ENCODE assay signal across 2 cellular contexts in genomic region chr19:38722947-38723605, GRCh38.
A peak's percentile ranks its signal among the peaks of the same experiment; 100 is the strongest.
TF ChIP-seq lines count a peak whose summit lies in the region.

No MANE protein-coding gene starts in this region.

TF ChIP-seq in A549, 52 proteins besides CTCF, POLR2A, EP300 and RAD21:
- no peak for TF ChIP-seq ZC3H11A (IDR thresholded peaks at IDR 0.05)
- TF ChIP-seq, protein P1, sequence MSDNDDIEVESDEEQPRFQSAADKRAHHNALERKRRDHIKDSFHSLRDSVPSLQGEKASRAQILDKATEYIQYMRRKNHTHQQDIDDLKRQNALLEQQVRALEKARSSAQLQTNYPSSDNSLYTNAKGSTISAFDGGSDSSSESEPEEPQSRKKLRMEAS (IDR thresholded peaks at IDR 0.05): 0 out of 2 replicates have a peak, but pooled peaks have one; percentile 11
- TF ChIP-seq JUN (IDR thresholded peaks at IDR 0.05): peak in 1 of 2 experiments; percentile 28; a peak in 1 of 5 replicates
- TF ChIP-seq JUNB (IDR thresholded peaks at IDR 0.05): no peak
- peak; percentile 93 for TF ChIP-seq ZFP36 (IDR thresholded peaks at IDR 0.05; ENCODE audit: borderline replicate concordance, partially characterized antibody)
- TF ChIP-seq KDM1A (IDR thresholded peaks at IDR 0.05; ENCODE audit: low read depth): peak; percentile 70; the same call in 1 of the 2 replicates
- TF ChIP-seq NPAS2 (CRISPR knock-in tag; IDR thresholded peaks at IDR 0.05; ENCODE audit: borderline replicate concordance): no peak
- TF ChIP-seq CEBPB (IDR thresholded peaks at IDR 0.05): no peak
- TF ChIP-seq TFCP2L1 (CRISPR knock-in tag; IDR thresholded peaks at IDR 0.05): 0 out of 2 replicates have a peak, but pooled peaks have one; percentile 11
- TF ChIP-seq RNF2 (IDR thresholded peaks at IDR 0.05; ENCODE audit: borderline replicate concordance, low read depth): no peak

TF ChIP-seq in HepG2, 621 proteins besides CTCF, POLR2A, EP300 and RAD21 (continues in another document):
- TF ChIP-seq ZNF34 (CRISPR knock-in tag; IDR thresholded peaks at IDR 0.05; ENCODE audit: borderline replicate concordance) (no peak), NONO (IDR thresholded peaks at IDR 0.05) (no peak), NONO (CRISPR knock-in tag; conservative IDR thresholded peaks at IDR 0.05) (peak; percentile 39; the same call in 1 of the 2 replicates), POLR2G (IDR thresholded peaks at IDR 0.05; ENCODE audit: low read depth, low read length) (0 out of 2 replicates have a peak, but pooled peaks have one; percentile 13), CCDC6 (CRISPR knock-in tag; IDR thresholded peaks at IDR 0.05) (no peak), YEATS4 (CRISPR knock-in tag; IDR thresholded peaks at IDR 0.05; ENCODE audit: borderline replicate concordance) (no peak), ZMYM3 (CRISPR knock-in tag; IDR thresholded peaks at IDR 0.05) (peak; percentile 63; the same call in 1 of the 2 replicates), RBM22 (optimal IDR thresholded peaks at IDR 0.05; ENCODE audit: low read length) (peak; percentile 56), ZNF543 (CRISPR knock-in tag; IDR thresholded peaks at IDR 0.05) (no peak), ONECUT2 (CRISPR knock-in tag; IDR thresholded peaks at IDR 0.05) (no peak), ZNF609 (CRISPR knock-in tag; IDR thresholded peaks at IDR 0.05; ENCODE audit: borderline replicate concordance) (no peak), FOXO4 (CRISPR knock-in tag; conservative IDR thresholded peaks at IDR 0.05) (0 out of 2 replicates have a peak, but pooled peaks have one; percentile 57), DZIP1 (CRISPR knock-in tag; IDR thresholded peaks at IDR 0.05) (no peak), NFKBIZ (CRISPR knock-in tag; IDR thresholded peaks at IDR 0.05) (no peak), ASH2L (IDR thresholded peaks at IDR 0.05; ENCODE audit: insufficient read length, low read depth, low read length) (no peak), ATF5 (CRISPR knock-in tag; IDR thresholded peaks at IDR 0.05; ENCODE audit: low read depth) (no peak), ZNF570 (CRISPR knock-in tag; IDR thresholded peaks at IDR 0.05; ENCODE audit: borderline replicate concordance) (no peak), ZNF768 (CRISPR knock-in tag; IDR thresholded peaks at IDR 0.05) (peak; percentile 99), SRY (CRISPR knock-in tag; IDR thresholded peaks at IDR 0.05) (no peak), ZNF747 (CRISPR knock-in tag; IDR thresholded peaks at IDR 0.05; ENCODE audit: borderline replicate concordance) (no peak), MYNN (CRISPR knock-in tag; IDR thresholded peaks at IDR 0.05; ENCODE audit: low read depth) (no peak), CEBPB (IDR thresholded peaks at IDR 0.05; ENCODE audit: borderline replicate concordance, low read depth, low read length) (no peak), TBP (CRISPR knock-in tag; IDR thresholded peaks at IDR 0.05) (no peak), FIP1L1 (IDR thresholded peaks at IDR 0.05; ENCODE audit: borderline replicate concordance, insufficient read depth, low read depth, low read length) (no peak), KDM1A (CRISPR knock-in tag; IDR thresholded peaks at IDR 0.05) (no peak), AHDC1 (CRISPR knock-in tag; IDR thresholded peaks at IDR 0.05; ENCODE audit: borderline replicate concordance) (no peak), WIZ (CRISPR knock-in tag; IDR thresholded peaks at IDR 0.05) (no peak), PRPF4 (IDR thresholded peaks at IDR 0.05; ENCODE audit: low read depth, low read length, poor library complexity, severe bottlenecking) (no peak), CEBPZ (IDR thresholded peaks at IDR 0.05; ENCODE audit: low read length) (no peak)
- TF ChIP-seq, protein P2, sequence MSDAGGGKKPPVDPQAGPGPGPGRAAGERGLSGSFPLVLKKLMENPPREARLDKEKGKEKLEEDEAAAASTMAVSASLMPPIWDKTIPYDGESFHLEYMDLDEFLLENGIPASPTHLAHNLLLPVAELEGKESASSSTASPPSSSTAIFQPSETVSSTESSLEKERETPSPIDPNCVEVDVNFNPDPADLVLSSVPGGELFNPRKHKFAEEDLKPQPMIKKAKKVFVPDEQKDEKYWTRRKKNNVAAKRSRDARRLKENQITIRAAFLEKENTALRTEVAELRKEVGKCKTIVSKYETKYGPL (CRISPR knock-in tag; IDR thresholded peaks at IDR 0.05): no peak
- TF ChIP-seq, protein P3, sequence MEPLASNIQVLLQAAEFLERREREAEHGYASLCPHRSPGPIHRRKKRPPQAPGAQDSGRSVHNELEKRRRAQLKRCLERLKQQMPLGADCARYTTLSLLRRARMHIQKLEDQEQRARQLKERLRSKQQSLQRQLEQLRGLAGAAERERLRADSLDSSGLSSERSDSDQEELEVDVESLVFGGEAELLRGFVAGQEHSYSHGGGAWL (CRISPR knock-in tag; IDR thresholded peaks at IDR 0.05): no peak
- TF ChIP-seq, protein P4, sequence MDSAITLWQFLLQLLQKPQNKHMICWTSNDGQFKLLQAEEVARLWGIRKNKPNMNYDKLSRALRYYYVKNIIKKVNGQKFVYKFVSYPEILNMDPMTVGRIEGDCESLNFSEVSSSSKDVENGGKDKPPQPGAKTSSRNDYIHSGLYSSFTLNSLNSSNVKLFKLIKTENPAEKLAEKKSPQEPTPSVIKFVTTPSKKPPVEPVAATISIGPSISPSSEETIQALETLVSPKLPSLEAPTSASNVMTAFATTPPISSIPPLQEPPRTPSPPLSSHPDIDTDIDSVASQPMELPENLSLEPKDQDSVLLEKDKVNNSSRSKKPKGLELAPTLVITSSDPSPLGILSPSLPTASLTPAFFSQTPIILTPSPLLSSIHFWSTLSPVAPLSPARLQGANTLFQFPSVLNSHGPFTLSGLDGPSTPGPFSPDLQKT (CRISPR knock-in tag; IDR thresholded peaks at IDR 0.05; ENCODE audit: borderline replicate concordance): no peak
